8 cellular contexts compared by ENCODE assay signal in genomic region chr22:41382098-41382578, GRCh38. TPM values are rescaled to one million over a fixed set of nuclear protein-coding genes. Genes with fewer than 3 reads are reported as not detected.
A peak's percentile ranks its signal among the peaks of the same experiment; 100 is the strongest.
DNase-seq lines count a peak whose midpoint lies in the region; ATAC-seq and TF ChIP-seq lines count a peak whose summit lies in the region.

No MANE protein-coding gene starts in this region.

- H3K27me3 ChIP-seq in H7 (ENCODE audit: control insufficient read depth, insufficient read depth, low read length): no peaks in the 10 kb centered on the region; the same call in 1 of the 2 replicates

- TF ChIP-seq CTCF in GM12864 (IDR thresholded peaks at IDR 0.05; ENCODE audit: low read depth, low read length, missing control alignments): no peak
- TF ChIP-seq CTCF in mucosa of descending colon (IDR thresholded peaks at IDR 0.05): no peak

- DNase-seq in GM12864 (ENCODE audit: low read depth): no peak
- DNase-seq in H7: peak; percentile 99
- DNase-seq in NAMALWA (ENCODE audit: low spot score): peak; percentile 78
- DNase-seq in activated CD8-positive, alpha-beta memory T cell treated with anti-CD3 and anti-CD28 coated beads, Interleukin-2, amount 50 U/mL, for 48 hours: peak; percentile 84
- DNase-seq in epidermal melanocyte (ENCODE audit: insufficient read length, low spot score): peak; percentile 80
- peak; percentile 74 to 87 (median 83) for DNase-seq in mucosa of descending colon
- peak; percentile 65 for DNase-seq in stimulated activated CD8-positive, alpha-beta memory T cell treated with anti-CD3 and anti-CD28 coated beads, Interleukin-4, amount 100 ng/mL, for 48 hours
- no peak for DNase-seq in kidney glomerular epithelial cell (lab: John Stamatoyannopoulos, UW)

- peak; percentile 62 for ATAC-seq in mucosa of descending colon

- H3K4me1 ChIP-seq in mucosa of descending colon (ENCODE audit: low read depth): peaks cover 25% of the 10 kb centered on the region

- H3K36me3 ChIP-seq in H7 (replicated peaks; ENCODE audit: control insufficient read depth, insufficient read depth, low read length) (no peaks in the 10 kb centered on the region), mucosa of descending colon (ENCODE audit: low read depth) (no peaks in the 10 kb centered on the region)

- intact Hi-C loops in mucosa of descending colon (cut with DNase I, micrococcal nuclease): no loop called here

- H3K9me3 ChIP-seq in mucosa of descending colon: no peaks in the 10 kb centered on the region

- H3K4me3 ChIP-seq in GM12864 (ENCODE audit: low read depth, low read length) (peak overlapping the region; percentile 77), H7 (ENCODE audit: insufficient read depth, low read depth, low read length) (peak overlapping the region; percentile 71), mucosa of descending colon (peak overlapping the region; percentile 48)

RNA-seq across cellular contexts. Expression of gene TEF, which starts 0.4 kb away (rescaled TPM):
- total RNA-seq in H7 (2014; rRNA removed; shearing (Covaris generic)): 4.8 and 12.7 TPM in 2 replicates
- total RNA-seq in mucosa of descending colon: 10 to 100 TPM; 17.6 to 29.3 (median 28.6) TPM

Comparison
In these comparisons a context has a peak if more than half of its experiments do, and no peak if none do; other contexts are left out.
1. DNase-seq: peak in H7 (single experiment), NAMALWA (single experiment), activated CD8-positive, alpha-beta memory T cell treated with anti-CD3 and anti-CD28 coated beads, Interleukin-2, amount 50 U/mL, for 48 hours (single experiment), epidermal melanocyte (single experiment), mucosa of descending colon (3 of 3) and stimulated activated CD8-positive, alpha-beta memory T cell treated with anti-CD3 and anti-CD28 coated beads, Interleukin-4, amount 100 ng/mL, for 48 hours (single experiment); none in GM12864 (single experiment) and kidney glomerular epithelial cell (single experiment).
2. Peak in every context shown above with its lines, with median percentiles within 50 percentile points of each other: H3K4me3 ChIP-seq.